ENCODE assay signal across 8 cellular contexts in genomic region chr1:39104158-39105060, GRCh38.
DNase-seq lines count a peak whose midpoint lies in the region; ATAC-seq and TF ChIP-seq lines count a peak whose summit lies in the region.

No MANE protein-coding gene starts in this region.

- H3K27ac ChIP-seq in CD4-positive, CD25-positive, alpha-beta regulatory T cell (ENCODE audit: insufficient read depth, low read length, poor library complexity, severe bottlenecking): no peak overlapping the region
- H3K27ac ChIP-seq in KMS-11: no peak overlapping the region
- peak overlapping the region; percentile 88 for H3K27ac ChIP-seq in layer of hippocampus (ENCODE audit: low read depth, low read length)
- H3K27ac ChIP-seq in suprapubic skin: peak overlapping the region; percentile 99

- peaks cover 9% of the 10 kb centered on the region for H3K4me1 ChIP-seq in CD4-positive, CD25-positive, alpha-beta regulatory T cell (ENCODE audit: control insufficient read depth, insufficient read depth, low read length, poor library complexity, severe bottlenecking)
- H3K4me1 ChIP-seq in KMS-11 (ENCODE audit: low read depth, poor library complexity, severe bottlenecking): peaks cover 39% of the 10 kb centered on the region
- peaks cover 56% of the 10 kb centered on the region for H3K4me1 ChIP-seq in suprapubic skin

- DNase-seq in CD4-positive, CD25-positive, alpha-beta regulatory T cell: no peak
- DNase-seq in MCF 10A (ENCODE audit: unreplicated experiment) (peak; percentile 43), suprapubic skin (ENCODE audit: low spot score in 2 of 2) (peak in 1 of 2 donors; percentile 82), GOT3 (lab: John Stamatoyannopoulos, UW) (no peak), mucosa of gallbladder (ENCODE audit: low spot score) (no peak)

- H3K9me3 Mint-ChIP-seq in CD4-positive, CD25-positive, alpha-beta regulatory T cell: no peaks in the 10 kb centered on the region
- no peaks in the 10 kb centered on the region for H3K9me3 Mint-ChIP-seq in MCF 10A (ENCODE audit: unreplicated experiment)

- intact Hi-C loops in MCF 10A (cut with micrococcal nuclease): no loop called here

- H4K20me1 ChIP-seq in KMS-11 (ENCODE audit: insufficient read depth): no peaks in the 10 kb centered on the region; the same call in 1 of the 2 replicates

- 39% methylated on average over 25 of the region's 25 CpGs for WGBS in suprapubic skin

- no peaks in the 10 kb centered on the region for H3K9me3 ChIP-seq in CD4-positive, CD25-positive, alpha-beta regulatory T cell (ENCODE audit: control insufficient read depth in 2 of 2, low read length in 2 of 2)
- H3K9me3 ChIP-seq in suprapubic skin: no peaks in the 10 kb centered on the region

- peaks cover 24% of the 10 kb centered on the region for H3K79me2 ChIP-seq in KMS-11 (ENCODE audit: insufficient read depth, low read depth)

- TSS peak; percentile 29 for BruUV-seq in MCF 10A (replicated peaks; lab: Mats Ljungman, UMichigan)

- H3K36me3 Mint-ChIP-seq in CD4-positive, CD25-positive, alpha-beta regulatory T cell: no peaks in the 10 kb centered on the region
- H3K36me3 Mint-ChIP-seq in MCF 10A (ENCODE audit: insufficient read depth, unreplicated experiment): no peaks in the 10 kb centered on the region

- no peak overlapping the region for H3K9ac ChIP-seq in KMS-11

- H3K4me1 Mint-ChIP-seq in CD4-positive, CD25-positive, alpha-beta regulatory T cell: peaks cover 0 to 27% (median 17%) of the 10 kb centered on the region in 4 donors
- H3K4me1 Mint-ChIP-seq in MCF 10A (ENCODE audit: insufficient read depth, unreplicated experiment): peaks cover 30% of the 10 kb centered on the region

- no peak for TF ChIP-seq POLR2A in suprapubic skin (IDR thresholded peaks at IDR 0.05)

- peak overlapping the region; percentile 4; the same call in 1 of the 2 replicates for H3K4me2 ChIP-seq in KMS-11

- H3K27me3 ChIP-seq in CD4-positive, CD25-positive, alpha-beta regulatory T cell (ENCODE audit: control insufficient read depth, insufficient read depth, low read length): no peaks in the 10 kb centered on the region
- H3K27me3 ChIP-seq in KMS-11 (ENCODE audit: insufficient read depth, low read depth): no peaks in the 10 kb centered on the region
- H3K27me3 ChIP-seq in layer of hippocampus (ENCODE audit: control insufficient read depth, insufficient read depth, low read length): no peaks in the 10 kb centered on the region
- H3K27me3 ChIP-seq in suprapubic skin: no peaks in the 10 kb centered on the region

- TF ChIP-seq CTCF in KMS-11 (conservative IDR thresholded peaks at IDR 0.05; ENCODE audit: low read depth, low read length): no peak
- no peak for TF ChIP-seq CTCF in MCF 10A (IDR thresholded peaks at IDR 0.05; ENCODE audit: unreplicated experiment)
- TF ChIP-seq CTCF in suprapubic skin (IDR thresholded peaks at IDR 0.05): no peak

- H3K4me3 ChIP-seq in CD4-positive, CD25-positive, alpha-beta regulatory T cell (ENCODE audit: low read depth, low read length): no peak overlapping the region
- H3K4me3 ChIP-seq in KMS-11 (IDR thresholded peaks at IDR 0.05; ENCODE audit: insufficient read depth, low read depth, low read length) (no peak overlapping the region), suprapubic skin (peak overlapping the region; percentile 98)

- CTCF ChIA-PET in MCF 10A (lab: Yijun Ruan, JAX): interaction anchor here (0.6 to 4.2 kb wide), 11 partner anchors 27 to 236 kb away, joined by 3 to 72 read pairs (median 7); partner anchors contain the start of gene MACF1

- H3K27ac Mint-ChIP-seq in CD4-positive, CD25-positive, alpha-beta regulatory T cell: no peak overlapping the region
- H3K27ac Mint-ChIP-seq in MCF 10A (ENCODE audit: low read depth, unreplicated experiment): no peak overlapping the region

- no peak for ATAC-seq in CD4-positive, CD25-positive, alpha-beta regulatory T cell (ENCODE audit: low read depth in 2 of 2)
- no peak for ATAC-seq in HG03108 (IDR thresholded peaks at IDR 0.05; ENCODE audit: unreplicated experiment)

- H2AFZ ChIP-seq in KMS-11 (ENCODE audit: low read depth): peak overlapping the region; percentile 96

- H3K27me3 Mint-ChIP-seq in CD4-positive, CD25-positive, alpha-beta regulatory T cell: peaks cover 5% of the 10 kb centered on the region
- no peaks in the 10 kb centered on the region for H3K27me3 Mint-ChIP-seq in MCF 10A (ENCODE audit: insufficient read depth, unreplicated experiment)

- no peaks in the 10 kb centered on the region for H3K36me3 ChIP-seq in CD4-positive, CD25-positive, alpha-beta regulatory T cell (ENCODE audit: control insufficient read depth, insufficient read depth, low read length)
- H3K36me3 ChIP-seq in KMS-11 (ENCODE audit: insufficient read depth) (no peaks in the 10 kb centered on the region), suprapubic skin (no peaks in the 10 kb centered on the region)

- TF ChIP-seq EP300 in suprapubic skin (IDR thresholded peaks at IDR 0.05): no peak

- peak overlapping the region; percentile 73 to 93 (median 80) for H3K4me3 Mint-ChIP-seq in CD4-positive, CD25-positive, alpha-beta regulatory T cell
- no peak overlapping the region for H3K4me3 Mint-ChIP-seq in MCF 10A (ENCODE audit: unreplicated experiment)

- POLR2A ChIA-PET in MCF 10A (lab: Yijun Ruan, JAX): interaction anchor here (0.6 to 14.3 kb wide), 22 partner anchors 9 to 1039 kb away, joined by 3 to 427 read pairs (median 6); no protein-coding TSS in a partner anchor

Comparison
In these comparisons a context has a peak if more than half of its experiments do, and no peak if none do; other contexts are left out.
1. H3K27ac ChIP-seq: peak in layer of hippocampus (single experiment) and suprapubic skin (single experiment); none in CD4-positive, CD25-positive, alpha-beta regulatory T cell (single experiment) and KMS-11 (single experiment).